8 cellular contexts compared by ENCODE assay signal in genomic region chr6:36545767-36546663, GRCh38. TPM values are rescaled to one million over a fixed set of nuclear protein-coding genes. Genes with fewer than 3 reads are reported as not detected.
DNase-seq lines count a peak whose midpoint lies in the region; ATAC-seq and TF ChIP-seq lines count a peak whose summit lies in the region.

No MANE protein-coding gene starts in this region.

- H3K27ac ChIP-seq in MM.1S (ENCODE audit: low read length) (peak overlapping the region; percentile 27; the same call in 1 of the 2 replicates), gastroesophageal sphincter (peak overlapping the region; percentile 78 to 99 (median 97)), neuronal stem cell (replicated peaks; ENCODE audit: low read length) (peak overlapping the region; percentile 96)

- peaks cover 9% of the 10 kb centered on the region for H3K79me1 ChIP-seq in neuronal stem cell (ENCODE audit: low read depth, low read length)

- H3K4me1 Mint-ChIP-seq in activated T-helper 17 cell treated with anti-CD3 and anti-CD28 coated beads, Interleukin-2, amount 50 U/mL, for 72 hours: peaks cover 20% of the 10 kb centered on the region

- peak overlapping the region; percentile 100 for H3K4me3 Mint-ChIP-seq in activated T-helper 17 cell treated with anti-CD3 and anti-CD28 coated beads, Interleukin-2, amount 50 U/mL, for 72 hours

- H3K14ac ChIP-seq in neuronal stem cell (ENCODE audit: low read length): no peak overlapping the region

- H3K9me3 ChIP-seq in MM.1S (replicated peaks; ENCODE audit: insufficient read depth, low read length): no peaks in the 10 kb centered on the region
- no peaks in the 10 kb centered on the region for H3K9me3 ChIP-seq in gastroesophageal sphincter
- H3K9me3 ChIP-seq in neuronal stem cell (replicated peaks in 1 of 2; ENCODE audit: control insufficient read depth in 2 of 2, insufficient read depth in 1 of 2, low read depth in 1 of 2, low read length in 2 of 2): no peaks in the 10 kb centered on the region

- DNase-seq in ELF-1 (ENCODE audit: low read depth, low spot score) (peak; percentile 35), MM.1S (peak; percentile 23), neuronal stem cell (ENCODE audit: low spot score) (no peak), GM03348 (ENCODE audit: low spot score) (no peak)

- peaks cover 11% of the 10 kb centered on the region; the same call in 1 of the 2 replicates for H3F3A ChIP-seq in MM.1S (ENCODE audit: insufficient read depth, low read length)

- no peak overlapping the region for H2BK120ac ChIP-seq in neuronal stem cell (ENCODE audit: low read depth, low read length)

- peak overlapping the region; percentile 93 for H3K4me2 ChIP-seq in MM.1S (ENCODE audit: low read depth, low read length)
- peak overlapping the region; percentile 69 for H3K4me2 ChIP-seq in neuronal stem cell (ENCODE audit: insufficient read depth, low read length, poor library complexity, severe bottlenecking)

- H3K4me1 ChIP-seq in MM.1S (ENCODE audit: low read length): peaks cover 27% of the 10 kb centered on the region
- peaks cover 0 to 58% (median 16%) of the 10 kb centered on the region in 3 donors for H3K4me1 ChIP-seq in gastroesophageal sphincter
- H3K4me1 ChIP-seq in neuronal stem cell (ENCODE audit: control insufficient read depth in 2 of 2, insufficient read depth in 1 of 2, low read depth in 1 of 2, low read length in 2 of 2): peaks cover 2 to 7% of the 10 kb centered on the region in 2 donors

- no peak overlapping the region for H2AK5ac ChIP-seq in neuronal stem cell (ENCODE audit: low read depth, low read length)

- H2BK5ac ChIP-seq in neuronal stem cell (ENCODE audit: low read length): no peak overlapping the region

- H2BK12ac ChIP-seq in neuronal stem cell (ENCODE audit: low read length): no peak overlapping the region

- H3K18ac ChIP-seq in neuronal stem cell (ENCODE audit: low read length): no peak overlapping the region

- peaks cover 61% of the 10 kb centered on the region for H3K79me2 ChIP-seq in MM.1S (ENCODE audit: low read length)

- no peaks in the 10 kb centered on the region for H3K9me3 Mint-ChIP-seq in activated T-helper 17 cell treated with anti-CD3 and anti-CD28 coated beads, Interleukin-2, amount 50 U/mL, for 72 hours

- 1 to 3% methylated on average over 13 of the region's 13 CpGs for WGBS in gastroesophageal sphincter (ENCODE audit: low coverage in 1 of 2), 2 donors
- WGBS in neuronal stem cell (ENCODE audit: extremely low coverage in 2 of 2, insufficient read length in 2 of 2, insufficient replicate concordance in 1 of 2), 2 donors: no CpG with 5 or more reads among the region's 13 CpGs

- H3K27me3 ChIP-seq in MM.1S (replicated peaks; ENCODE audit: insufficient read depth, low read length) (no peaks in the 10 kb centered on the region), gastroesophageal sphincter (no peaks in the 10 kb centered on the region), neuronal stem cell (ENCODE audit: control insufficient read depth in 3 of 3, insufficient read depth in 3 of 3, low read depth in 1 of 3, low read length in 3 of 3) (no peaks in the 10 kb centered on the region)

- no peak overlapping the region for H3K4ac ChIP-seq in neuronal stem cell (ENCODE audit: low read length)

- peaks cover 38% of the 10 kb centered on the region for H3K36me3 Mint-ChIP-seq in activated T-helper 17 cell treated with anti-CD3 and anti-CD28 coated beads, Interleukin-2, amount 50 U/mL, for 72 hours (ENCODE audit: low read depth)

- no peaks in the 10 kb centered on the region for H3K36me3 ChIP-seq in MM.1S (replicated peaks; ENCODE audit: insufficient read depth, low read length)
- H3K36me3 ChIP-seq in gastroesophageal sphincter: no peaks in the 10 kb centered on the region
- H3K36me3 ChIP-seq in neuronal stem cell (replicated peaks in 1 of 2; ENCODE audit: control insufficient read depth in 2 of 2, insufficient read depth in 2 of 2, low read length in 2 of 2): peaks cover 0 to 28% of the 10 kb centered on the region in 2 donors

- H2BK15ac ChIP-seq in neuronal stem cell (ENCODE audit: low read length): no peak overlapping the region

- TF ChIP-seq CTCF in MM.1S (IDR thresholded peaks at IDR 0.05; ENCODE audit: low read length) (no peak), gastroesophageal sphincter (IDR thresholded peaks at IDR 0.05) (no peak)

- peak overlapping the region; percentile 99 for H3K27ac Mint-ChIP-seq in activated T-helper 17 cell treated with anti-CD3 and anti-CD28 coated beads, Interleukin-2, amount 50 U/mL, for 72 hours

- TF ChIP-seq EP300 in gastroesophageal sphincter (IDR thresholded peaks at IDR 0.05): no peak

- H3K4me3 ChIP-seq in MM.1S (ENCODE audit: low read length) (peak overlapping the region; percentile 97), gastroesophageal sphincter (peak overlapping the region; percentile 67 to 93), neuronal stem cell (ENCODE audit: low read length in 2 of 2) (peak overlapping the region; percentile 84 to 95)

- H3K27me3 Mint-ChIP-seq in activated T-helper 17 cell treated with anti-CD3 and anti-CD28 coated beads, Interleukin-2, amount 50 U/mL, for 72 hours: no peaks in the 10 kb centered on the region

- no peak overlapping the region for H4K8ac ChIP-seq in neuronal stem cell (ENCODE audit: low read depth, low read length)

- no peak overlapping the region for H4K91ac ChIP-seq in neuronal stem cell (ENCODE audit: low read depth, low read length, poor library complexity)

- no peak overlapping the region for H3K23ac ChIP-seq in neuronal stem cell (ENCODE audit: low read depth, low read length, poor library complexity)

- H2AFZ ChIP-seq in MM.1S (ENCODE audit: low read length) (peak overlapping the region; percentile 98; the same call in 1 of the 2 replicates), neuronal stem cell (ENCODE audit: low read length) (peak overlapping the region; percentile 95)

- peak overlapping the region; percentile 86 for H3K9ac ChIP-seq in MM.1S (ENCODE audit: low read length)
- H3K9ac ChIP-seq in neuronal stem cell (ENCODE audit: low read depth, low read length, poor library complexity): no peak overlapping the region

- H3K9me2 ChIP-seq in MM.1S (replicated peaks; ENCODE audit: insufficient read depth, low read length): no peaks in the 10 kb centered on the region

- no peaks in the 10 kb centered on the region for H4K20me1 ChIP-seq in MM.1S (ENCODE audit: insufficient read depth, low read length)

- ATAC-seq in activated T-helper 17 cell treated with anti-CD3 and anti-CD28 coated beads, Interleukin-2, amount 50 U/mL, for 72 hours (replicated peaks): peak; percentile 29
- no peak for ATAC-seq in gastroesophageal sphincter
- ATAC-seq in GM18867 (IDR thresholded peaks at IDR 0.05; ENCODE audit: unreplicated experiment): no peak
- ATAC-seq in HG03039 (IDR thresholded peaks at IDR 0.05; ENCODE audit: unreplicated experiment): no peak

- TF ChIP-seq POLR2A in gastroesophageal sphincter (IDR thresholded peaks at IDR 0.05): no peak

RNA-seq across cellular contexts. Expression of gene STK38, which starts 1.3 kb away (rescaled TPM):
- total RNA-seq in activated T-helper 17 cell treated with anti-CD3 and anti-CD28 coated beads, Interleukin-2, amount 50 U/mL, for 72 hours: 10 to 100 TPM; 24.4 to 34.3 TPM
- total RNA-seq in gastroesophageal sphincter: 10 to 100 TPM; 20.5 to 51.0 (median 40.6) TPM
- 12.3 TPM for polyA plus RNA-seq in neuronal stem cell (2013, experiment 1 of 2)
- polyA plus RNA-seq in neuronal stem cell (2013, experiment 2 of 2): 12.3 TPM

RNA-seq across cellular contexts. Expression of gene SRSF3, which starts 48.1 kb away (rescaled TPM):
- total RNA-seq in activated T-helper 17 cell treated with anti-CD3 and anti-CD28 coated beads, Interleukin-2, amount 50 U/mL, for 72 hours: 100 to 1,000 TPM; 277 to 473 TPM
- 100 to 1,000 TPM; 108 to 195 (median 156) TPM for total RNA-seq in gastroesophageal sphincter
- polyA plus RNA-seq in neuronal stem cell (2013, experiment 1 of 2): 276 TPM
- 284 TPM for polyA plus RNA-seq in neuronal stem cell (2013, experiment 2 of 2)

Comparison
In these comparisons a context has a peak if more than half of its experiments do, and no peak if none do; other contexts are left out.
1. DNase-seq: peak in ELF-1 (single experiment) and MM.1S (single experiment); none in neuronal stem cell (single experiment) and GM03348 (single experiment).
2. H3K27ac ChIP-seq: peak in every context shown above with its lines; median percentile 97 in gastroesophageal sphincter; 96 in neuronal stem cell; 27 in MM.1S.
3. Peak in every context shown above with its lines, with median percentiles within 50 percentile points of each other: H3K4me3 ChIP-seq.